Comparison of ENCODE assay signal across 23 cellular contexts in the genomic region with DNA sequence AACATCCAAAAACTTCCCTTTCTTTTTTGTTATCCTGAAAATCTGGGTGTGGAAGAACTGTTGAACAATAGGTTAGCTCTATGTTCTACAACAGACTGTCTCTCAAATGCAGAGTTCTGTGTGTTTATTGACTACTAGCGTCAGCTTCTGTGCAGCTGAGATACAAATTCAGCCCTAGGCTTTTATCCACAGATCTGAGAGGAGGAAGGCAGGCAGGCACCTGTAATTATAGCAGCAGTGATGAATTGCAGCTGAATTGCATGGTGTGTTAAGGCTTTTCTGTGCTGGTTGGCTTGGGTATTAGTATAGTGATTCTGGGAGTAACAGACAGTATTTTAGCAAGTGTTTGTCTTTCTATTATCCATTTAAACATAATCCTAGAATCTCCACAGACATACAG. TPM values are rescaled to one million over a fixed set of nuclear protein-coding genes. Genes with fewer than 3 reads are reported as not detected.
"Had no signal": no experiment of that assay in that cellular context is flagged by ENCODE, and none has a peak within 500 bp of the region (broad histone marks: within the 10 kb centered on the region; RNA-seq: fewer than 3 reads in every experiment).

No MANE protein-coding gene starts in this region.

- H3K27ac ChIP-seq: colonic mucosa, dorsolateral prefrontal cortex, gastroesophageal sphincter, pancreas, psoas muscle, right atrium auricular region, spleen, testis, uterus had no signal

- H3K27me3 ChIP-seq: colonic mucosa, dorsolateral prefrontal cortex, gastroesophageal sphincter, pancreas, right atrium auricular region, spleen, testis, uterus had no signal

- H3K36me3 ChIP-seq: colonic mucosa, gastroesophageal sphincter, pancreas, right atrium auricular region, spleen, uterus had no signal

- DNase-seq: activated CD4-positive, alpha-beta memory T cell treated with anti-CD3 and anti-CD28 coated beads, Interleukin-2, amount 10 ng/mL, durations not matched to agents 7 days and 5 days; activated CD4-positive, alpha-beta T cell treated with anti-CD3 and anti-CD28 coated beads for 48 hours; activated effector memory CD4-positive, alpha-beta T cell treated with Interleukin-2 at 50 U/mL for 16 hours; activated naive CD4-positive, alpha-beta T cell treated with anti-CD3 and anti-CD28 coated beads, Interleukin-2, amount 10 ng/mL, durations not matched to agents 7 days and 5 days; activated T-cell treated with anti-CD3 and anti-CD28 coated beads, Interleukin-2, amount 50 U/mL, for 72 hours; amygdala; colonic mucosa; dorsolateral prefrontal cortex; endodermal cell; head of caudate nucleus; hypothalamus; left ventricle myocardium superior; mammary epithelial cell; pancreas; psoas muscle; spleen; stimulated activated CD4-positive, alpha-beta T cell treated with anti-CD3 and anti-CD28 coated beads, Interleukin-4, amount 100 ng/mL, for 1 hour; stimulated activated naive CD4-positive, alpha-beta T cell; testis; uterus had no signal

- H3K4me3 ChIP-seq: colonic mucosa, dorsolateral prefrontal cortex, gastroesophageal sphincter, pancreas, psoas muscle, right atrium auricular region, spleen, testis, uterus had no signal

- H3K4me1 ChIP-seq: colonic mucosa, gastroesophageal sphincter, pancreas, psoas muscle, right atrium auricular region, spleen, testis, uterus had no signal

- H3K9me3 ChIP-seq: colonic mucosa, gastroesophageal sphincter, pancreas, psoas muscle, right atrium auricular region, testis, uterus had no signal

RNA-seq across cellular contexts. Expression of gene GRIK2, which starts 24.4 kb away (rescaled TPM):
- total RNA-seq: activated CD4-positive, alpha-beta memory T cell treated with anti-CD3 and anti-CD28 coated beads, Interleukin-2, amount 10 ng/mL, durations not matched to agents 7 days and 5 days; activated T-cell treated with anti-CD3 and anti-CD28 coated beads, Interleukin-2, amount 50 U/mL, for 72 hours; natural killer cell treated with Interleukin-12 subunit alpha and Interleukin-12 subunit beta and Interleukin-15 and Interleukin-18, amount 100 ng/mL, for 72 hours had no signal
